12 cellular contexts compared by ENCODE assay signal in the genomic region with DNA sequence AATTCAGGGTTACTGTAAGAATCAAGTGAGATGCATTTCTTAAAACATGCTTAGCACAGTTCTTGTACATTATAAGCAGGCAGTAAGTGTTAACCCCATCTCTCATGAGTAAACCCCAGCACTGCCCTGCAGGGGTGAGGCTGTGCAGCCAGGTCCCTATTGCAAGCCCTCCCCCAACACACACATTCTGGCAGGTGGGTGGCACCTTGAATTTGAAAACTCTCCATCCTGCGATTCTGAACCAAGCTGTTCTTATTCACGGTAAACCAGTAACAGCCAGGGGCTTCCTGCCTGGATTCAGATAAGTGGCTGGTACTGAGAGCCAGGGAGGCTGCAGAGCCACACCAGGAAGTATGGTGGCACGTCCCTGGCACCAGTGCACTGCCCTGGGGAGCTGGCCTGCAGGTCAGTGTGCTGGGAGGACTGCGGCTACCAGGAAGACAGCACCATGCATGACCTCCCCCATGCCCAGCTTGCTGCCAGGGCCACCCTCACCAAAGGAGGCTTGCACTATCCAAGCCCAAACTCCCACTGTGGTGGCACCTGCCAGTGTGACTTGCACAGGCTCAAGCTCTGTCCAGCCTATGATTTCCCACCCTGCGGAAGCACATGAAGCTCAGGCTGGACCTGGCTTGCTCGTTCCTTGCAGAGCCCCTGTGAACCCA.
DNase-seq lines count a peak whose midpoint lies in the region; ATAC-seq and TF ChIP-seq lines count a peak whose summit lies in the region.
"Had no signal": no experiment of that assay in that cellular context is flagged by ENCODE, and none has a peak within 500 bp of the region (broad histone marks: within the 10 kb centered on the region; RNA-seq: fewer than 3 reads in every experiment).

No MANE protein-coding gene starts in this region.

- peak overlapping the region; percentile 30; the same call in 1 of the 2 replicates for H3K9ac ChIP-seq in SK-N-SH

- POLR2A ChIA-PET in SK-N-SH (lab: Yijun Ruan, JAX): no interaction called here
- POLR2A ChIA-PET in Caco-2 (lab: Charles Lee): no interaction called here
- POLR2A ChIA-PET in naive thymus-derived CD8-positive, alpha-beta T cell (lab: Charles Lee): interaction anchor here (1.5 to 5.2 kb wide), 3 partner anchors 10 to 38 kb away, joined by 5 to 26 read pairs (median 11); no protein-coding TSS in a partner anchor

- peak overlapping the region; percentile 8 for H3K27ac Mint-ChIP-seq in Caco-2 (ENCODE audit: unreplicated experiment)
- H3K27ac Mint-ChIP-seq in activated T-helper 2 cell treated with anti-CD3 and anti-CD28 coated beads, Interferon-gamma antibody, Interleukin-2, Interleukin-4, amounts not matched to agents 10 μg/mL and 5 μg/mL and 100 μg/mL, durations not matched to agents 14 hours and 24 hours and 36 hours: peak overlapping the region; percentile 71
- H3K27ac Mint-ChIP-seq in naive thymus-derived CD8-positive, alpha-beta T cell: peak overlapping the region in 7 of 10 donors; percentile 18 to 97 (median 78)

- no peak overlapping the region for H2AFZ ChIP-seq in SK-N-SH (ENCODE audit: low read depth)

- no peaks in the 10 kb centered on the region for H3K9me3 Mint-ChIP-seq in Caco-2 (ENCODE audit: unreplicated experiment)
- H3K9me3 Mint-ChIP-seq in activated T-helper 2 cell treated with anti-CD3 and anti-CD28 coated beads, Interferon-gamma antibody, Interleukin-2, Interleukin-4, amounts not matched to agents 10 μg/mL and 5 μg/mL and 100 μg/mL, durations not matched to agents 14 hours and 24 hours and 36 hours: peaks cover 9% of the 10 kb centered on the region
- no peaks in the 10 kb centered on the region for H3K9me3 Mint-ChIP-seq in naive thymus-derived CD8-positive, alpha-beta T cell

- no peaks in the 10 kb centered on the region for H3K27me3 Mint-ChIP-seq in Caco-2 (ENCODE audit: insufficient read depth, unreplicated experiment)
- no peaks in the 10 kb centered on the region for H3K27me3 Mint-ChIP-seq in activated T-helper 2 cell treated with anti-CD3 and anti-CD28 coated beads, Interferon-gamma antibody, Interleukin-2, Interleukin-4, amounts not matched to agents 10 μg/mL and 5 μg/mL and 100 μg/mL, durations not matched to agents 14 hours and 24 hours and 36 hours (ENCODE audit: low read depth)
- H3K27me3 Mint-ChIP-seq in naive thymus-derived CD8-positive, alpha-beta T cell: no peaks in the 10 kb centered on the region

- no peaks in the 10 kb centered on the region for H4K20me1 ChIP-seq in SK-N-SH (ENCODE audit: insufficient read depth)

- no peak for TF ChIP-seq EP300 in SK-N-SH (IDR thresholded peaks at IDR 0.05; ENCODE audit: borderline replicate concordance in 1 of 2, low read depth in 1 of 2, low read length in 1 of 2)

- H3K27ac ChIP-seq in SK-N-SH (ENCODE audit: low read depth in 2 of 2, low read length in 1 of 2): peak overlapping the region in 1 of 2 experiments; percentile 100; a peak in 2 of 4 replicates
- H3K27ac ChIP-seq: A549, tibial nerve had no signal

- 100% methylated on average over 2 of the region's 6 CpGs for WGBS in SK-N-SH (ENCODE audit: low lambda C conversion rate)

- H3K36me3 ChIP-seq in SK-N-SH (replicated peaks in 1 of 2; ENCODE audit: control insufficient read depth in 1 of 2, insufficient read depth in 2 of 2, low read length in 1 of 2) (peaks cover 0 to 19% of the 10 kb centered on the region in 2 experiments), Caco-2 (ENCODE audit: control insufficient read depth, insufficient read depth, low read length) (0 out of 2 replicates have a peak, but pooled peaks cover 4% of the 10 kb centered on the region)
- H3K36me3 ChIP-seq: tibial nerve had no signal

- CTCF ChIA-PET in SK-N-SH (lab: Yijun Ruan, JAX): interaction anchor here (0.6 to 1.7 kb wide), 3 partner anchors 11 to 986 kb away, joined by 3 to 6 read pairs (median 3); no protein-coding TSS in a partner anchor
- CTCF ChIA-PET in Caco-2 (lab: Charles Lee): interaction anchor here (0.5 to 1.4 kb wide), 4 partner anchors 13 to 107 kb away, joined by 3 to 5 read pairs (median 3); no protein-coding TSS in a partner anchor

- no peak for TF ChIP-seq RAD21 in SK-N-SH (IDR thresholded peaks at IDR 0.05; ENCODE audit: low read length)

- TF ChIP-seq CTCF in SK-N-SH (IDR thresholded peaks at IDR 0.05) (no peak), Caco-2 (IDR thresholded peaks at IDR 0.05; ENCODE audit: insufficient read depth in 1 of 2, low read depth in 1 of 2, low read length in 1 of 2, severe bottlenecking in 1 of 2, unreplicated experiment in 1 of 2) (no peak)

- H3K9me3 ChIP-seq in SK-N-SH: no peaks in the 10 kb centered on the region
- no peaks in the 10 kb centered on the region for H3K9me3 ChIP-seq in Caco-2
- H3K9me3 ChIP-seq: A549, tibial nerve had no signal

- intact Hi-C loops in Caco-2 (cut with micrococcal nuclease; ENCODE audit: unreplicated experiment): no loop called here
- intact Hi-C loops in activated T-helper 2 cell treated with anti-CD3 and anti-CD28 coated beads, Interferon-gamma antibody, Interleukin-2, Interleukin-4, amounts not matched to agents 10 μg/mL and 5 μg/mL and 100 μg/mL, durations not matched to agents 14 hours and 24 hours and 36 hours (cut with micrococcal nuclease): no loop called here

- H3K4me3 ChIP-seq in SK-N-SH (ENCODE audit: low read depth in 2 of 2, low read length in 1 of 2): no peak overlapping the region
- H3K4me3 ChIP-seq in Caco-2 (ENCODE audit: low read depth, low read length): no peak overlapping the region
- H3K4me3 ChIP-seq: A549, tibial nerve had no signal

- peaks cover 63% of the 10 kb centered on the region for H3K4me1 Mint-ChIP-seq in Caco-2 (ENCODE audit: low read depth, unreplicated experiment)
- peaks cover 74% of the 10 kb centered on the region for H3K4me1 Mint-ChIP-seq in activated T-helper 2 cell treated with anti-CD3 and anti-CD28 coated beads, Interferon-gamma antibody, Interleukin-2, Interleukin-4, amounts not matched to agents 10 μg/mL and 5 μg/mL and 100 μg/mL, durations not matched to agents 14 hours and 24 hours and 36 hours (ENCODE audit: low read depth)
- peaks cover 38 to 78% (median 64%) of the 10 kb centered on the region in 4 donors for H3K4me1 Mint-ChIP-seq in naive thymus-derived CD8-positive, alpha-beta T cell

- no TSS peak for BruUV-seq in Caco-2 (replicated peaks; lab: Mats Ljungman, UMichigan)

- H3K4me3 Mint-ChIP-seq in Caco-2 (ENCODE audit: unreplicated experiment): no peak overlapping the region
- H3K4me3 Mint-ChIP-seq in activated T-helper 2 cell treated with anti-CD3 and anti-CD28 coated beads, Interferon-gamma antibody, Interleukin-2, Interleukin-4, amounts not matched to agents 10 μg/mL and 5 μg/mL and 100 μg/mL, durations not matched to agents 14 hours and 24 hours and 36 hours (ENCODE audit: low read depth): peak overlapping the region; percentile 99
- peak overlapping the region in 8 of 10 donors; percentile 2 to 71 (median 28) for H3K4me3 Mint-ChIP-seq in naive thymus-derived CD8-positive, alpha-beta T cell

- ATAC-seq in SK-N-SH treated with all-trans-retinoic acid at 6 μM for 48 hours (no peak), HG03175 (IDR thresholded peaks at IDR 0.05; ENCODE audit: unreplicated experiment) (no peak)
- ATAC-seq in naive thymus-derived CD8-positive, alpha-beta T cell: no peak

- H3K27me3 ChIP-seq in SK-N-SH (ENCODE audit: insufficient read depth) (no peaks in the 10 kb centered on the region), Caco-2 (replicated peaks; ENCODE audit: control insufficient read depth, insufficient read depth, low read length) (no peaks in the 10 kb centered on the region)
- H3K27me3 ChIP-seq: tibial nerve had no signal

- H3K9me2 ChIP-seq in SK-N-SH: no peaks in the 10 kb centered on the region

- H3F3A ChIP-seq in SK-N-SH (replicated peaks; ENCODE audit: insufficient read depth): peaks cover 90% of the 10 kb centered on the region

- peaks cover 24 to 27% of the 10 kb centered on the region in 2 experiments; a peak in 3 of 4 replicates for H3K4me1 ChIP-seq in SK-N-SH (ENCODE audit: control insufficient read depth in 1 of 2, insufficient read depth in 2 of 2, low read depth in 1 of 2, low read length in 1 of 2)
- H3K4me1 ChIP-seq in Caco-2: peaks cover 75% of the 10 kb centered on the region

- no peak for DNase-seq in SK-N-SH
- no peak for DNase-seq in Caco-2
- no peak for DNase-seq in activated T-helper 2 cell treated with anti-CD3 and anti-CD28 coated beads, Interferon-gamma antibody, Interleukin-2, Interleukin-4, amounts not matched to agents 10 μg/mL and 5 μg/mL and 100 μg/mL, durations not matched to agents 14 hours and 24 hours and 36 hours (ENCODE audit: low spot score)
- no peak for DNase-seq in naive thymus-derived CD8-positive, alpha-beta T cell
- DNase-seq in middle frontal gyrus (ENCODE audit: extremely low spot score, low spot score): no peak
- DNase-seq in UCSD-AML1 (lab: John Stamatoyannopoulos, UW; ENCODE audit: unreplicated experiment): no peak
- DNase-seq: DMS53, glutamatergic neuron had no signal

- peaks cover 80% of the 10 kb centered on the region for H3K79me2 ChIP-seq in SK-N-SH (ENCODE audit: insufficient read depth)

- H3K4me2 ChIP-seq in SK-N-SH: no peak overlapping the region
- H3K4me2 ChIP-seq: A549 had no signal

- peaks cover 67% of the 10 kb centered on the region for H3K36me3 Mint-ChIP-seq in Caco-2 (ENCODE audit: insufficient read depth, unreplicated experiment)
- peaks cover 88% of the 10 kb centered on the region for H3K36me3 Mint-ChIP-seq in activated T-helper 2 cell treated with anti-CD3 and anti-CD28 coated beads, Interferon-gamma antibody, Interleukin-2, Interleukin-4, amounts not matched to agents 10 μg/mL and 5 μg/mL and 100 μg/mL, durations not matched to agents 14 hours and 24 hours and 36 hours (ENCODE audit: low read depth)
- no peaks in the 10 kb centered on the region for H3K36me3 Mint-ChIP-seq in naive thymus-derived CD8-positive, alpha-beta T cell

TF ChIP-seq in SK-N-SH, 30 proteins besides CTCF, POLR2A, EP300 and RAD21 (continues in another document):
- TF ChIP-seq, protein P1, sequence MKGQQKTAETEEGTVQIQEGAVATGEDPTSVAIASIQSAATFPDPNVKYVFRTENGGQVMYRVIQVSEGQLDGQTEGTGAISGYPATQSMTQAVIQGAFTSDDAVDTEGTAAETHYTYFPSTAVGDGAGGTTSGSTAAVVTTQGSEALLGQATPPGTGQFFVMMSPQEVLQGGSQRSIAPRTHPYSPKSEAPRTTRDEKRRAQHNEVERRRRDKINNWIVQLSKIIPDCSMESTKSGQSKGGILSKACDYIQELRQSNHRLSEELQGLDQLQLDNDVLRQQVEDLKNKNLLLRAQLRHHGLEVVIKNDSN (IDR thresholded peaks at IDR 0.05; ENCODE audit: borderline replicate concordance, low read depth): no peak
- no peak for TF ChIP-seq NRF1 (IDR thresholded peaks at IDR 0.05; ENCODE audit: low read depth, low read length)

TF ChIP-seq in SK-N-SH treated with all-trans-retinoic acid at 6 μM for 48 hours, 23 proteins besides CTCF, POLR2A, EP300 and RAD21 (continues in another document):
- TF ChIP-seq GLIS3 (CRISPR knock-in tag; IDR thresholded peaks at IDR 0.05): no peak
- TF ChIP-seq ISL1 (CRISPR knock-in tag; IDR thresholded peaks at IDR 0.05): no peak
- no peak for TF ChIP-seq ZC3H10 (CRISPR knock-in tag; IDR thresholded peaks at IDR 0.05)
- no peak for TF ChIP-seq CSDC2 (CRISPR knock-in tag; IDR thresholded peaks at IDR 0.05)
- TF ChIP-seq ZNF70 (CRISPR knock-in tag; IDR thresholded peaks at IDR 0.05): no peak
- TF ChIP-seq ARNTL (CRISPR knock-in tag; IDR thresholded peaks at IDR 0.05; ENCODE audit: borderline replicate concordance, low read depth): no peak
- TF ChIP-seq OSR1 (CRISPR knock-in tag; IDR thresholded peaks at IDR 0.05): no peak

Comparison
In these comparisons a context has a peak if more than half of its experiments do, and no peak if none do; other contexts are left out.
1. H3K27ac Mint-ChIP-seq: peak in every context shown above with its lines; median percentile 78 in naive thymus-derived CD8-positive, alpha-beta T cell; 71 in activated T-helper 2 cell treated with anti-CD3 and anti-CD28 coated beads, Interferon-gamma antibody, Interleukin-2, Interleukin-4, amounts not matched to agents 10 μg/mL and 5 μg/mL and 100 μg/mL, durations not matched to agents 14 hours and 24 hours and 36 hours; 8 in Caco-2.